Comparison of ENCODE assay signal across 19 cellular contexts in genomic region chr9:91004992-91005391, GRCh38.
"Had no signal": no experiment of that assay in that cellular context is flagged by ENCODE, and none has a peak within 500 bp of the region (broad histone marks: within the 10 kb centered on the region; RNA-seq: fewer than 3 reads in every experiment).

No MANE protein-coding gene starts in this region.

- H3K36me3 ChIP-seq: brain microvascular endothelial cell, left ventricle myocardium inferior, tibial artery had no signal

- DNase-seq: activated CD4-positive, alpha-beta T cell treated with anti-CD3 and anti-CD28 coated beads, Interleukin-2, amount 50 U/mL, for 1 hour; activated CD8-positive, alpha-beta memory T cell treated with anti-CD3 and anti-CD28 coated beads, Interleukin-2, amount 50 U/mL, for 4 hours; activated effector memory CD4-positive, alpha-beta T cell treated with anti-CD3 and anti-CD28 coated beads, Interleukin-2, amount 50 U/mL, for 16 hours; activated naive CD4-positive, alpha-beta T cell treated with anti-CD3 and anti-CD28 coated beads, Interleukin-2, amount 50 U/mL, for 16 hours; activated T-cell treated with anti-CD3 and anti-CD28 coated beads, Interleukin-2, amount 50 U/mL, for 48 hours; aorta; brain microvascular endothelial cell; central memory CD4-positive, alpha-beta T cell; dorsolateral prefrontal cortex; left ventricle myocardium inferior; mammary epithelial cell; stimulated activated CD4-positive, alpha-beta T cell treated with anti-CD3 and anti-CD28 coated beads, Interleukin-12 subunit alpha, Interleukin-12 subunit beta, amount 100 ng/mL, for 4 hours; stimulated activated CD4-positive, alpha-beta T cell treated with anti-CD3 and anti-CD28 coated beads, Interleukin-1b, Interleukin-23, amount 100 ng/mL, for 48 hours; stimulated activated CD8-positive, alpha-beta memory T cell treated with anti-CD3 and anti-CD28 coated beads, Interleukin-4, amount 100 ng/mL, for 48 hours; stimulated activated naive CD8-positive, alpha-beta T cell treated with anti-CD3 and anti-CD28 coated beads, Interleukin-15, Interleukin-2, amounts not matched to agents 100 U/mL and 50 U/mL, for 24 hours; substantia nigra; T-helper 9 cell; tibial artery had no signal

- H3K27ac ChIP-seq: brain microvascular endothelial cell, dorsolateral prefrontal cortex, left ventricle myocardium inferior, tibial artery had no signal

- H3K4me3 ChIP-seq: dorsolateral prefrontal cortex, left ventricle myocardium inferior, tibial artery had no signal

- H3K27me3 ChIP-seq: brain microvascular endothelial cell, dorsolateral prefrontal cortex, tibial artery had no signal

- ATAC-seq: activated CD4-positive, CD25-positive, alpha-beta regulatory T cell treated with anti-CD3 and anti-CD28 coated beads, Interleukin-2, amount 50 U/mL, for 24 hours; stimulated activated naive CD8-positive, alpha-beta T cell treated with anti-CD3 and anti-CD28 coated beads, Interleukin-15, Interleukin-2, amounts not matched to agents 100 U/mL and 50 U/mL, for 24 hours had no signal

- H3K9me3 ChIP-seq: tibial artery had no signal

- H3K4me1 ChIP-seq: left ventricle myocardium inferior, tibial artery had no signal
